In genomic region chr9:129335456-129336129, GRCh38 we compare ENCODE assay signal across 8 cellular contexts.
DNase-seq lines count a peak whose midpoint lies in the region; ATAC-seq and TF ChIP-seq lines count a peak whose summit lies in the region.

No MANE protein-coding gene starts in this region.

- intact Hi-C loops in ascending aorta (cut with DNase I): loop anchor here (2.0 to 5.0 kb wide), 4 partner anchors 15 to 147 kb away; no protein-coding TSS in a partner anchor
- intact Hi-C loops in left lung (cut with DNase I): no loop called here
- intact Hi-C loops in spleen (cut with DNase I; ENCODE audit: low total_unique reads): no loop called here

- no peaks in the 10 kb centered on the region for H3K79me2 ChIP-seq in GM23338 (replicated peaks; ENCODE audit: insufficient read depth)

- H3K4me2 ChIP-seq in GM23338: peak overlapping the region; percentile 86

- no peaks in the 10 kb centered on the region for H3K36me3 ChIP-seq in GM23338 (ENCODE audit: insufficient read depth)
- no peaks in the 10 kb centered on the region for H3K36me3 ChIP-seq in ascending aorta
- H3K36me3 ChIP-seq in left lung: no peaks in the 10 kb centered on the region
- H3K36me3 ChIP-seq in spleen: no peaks in the 10 kb centered on the region

- H3K4me3 ChIP-seq in GM23338 (peak overlapping the region; percentile 48; the same call in 1 of the 2 replicates), ascending aorta (peak overlapping the region in 1 of 2 donors; percentile 63), left lung (peak overlapping the region in 1 of 2 donors; percentile 35), spleen (peak overlapping the region in 1 of 8 donors; percentile 65)

- peak overlapping the region; percentile 39; the same call in 2 of the 3 replicates for H3K4me3 Mint-ChIP-seq in GM23338

- peaks cover 11% of the 10 kb centered on the region; the same call in 2 of the 3 replicates for H3K9me3 Mint-ChIP-seq in GM23338

- H3K27ac Mint-ChIP-seq in GM23338: peak overlapping the region; percentile 78

- ATAC-seq in GM23338 (no peak), left lung (peak; percentile 8), GM21381 (IDR thresholded peaks at IDR 0.05; ENCODE audit: unreplicated experiment) (no peak)

- peaks cover 15% of the 10 kb centered on the region for H3K27me3 Mint-ChIP-seq in GM23338 (ENCODE audit: insufficient read depth, low read depth, poor library complexity)

- H3K27ac ChIP-seq in GM23338 (ENCODE audit: low read depth) (peak overlapping the region; percentile 99), ascending aorta (peak overlapping the region; percentile 84 to 96), left lung (peak overlapping the region; percentile 92 to 95), spleen (peak overlapping the region in 7 of 8 donors; percentile 79 to 90 (median 82))

- H3K9me2 ChIP-seq in GM23338 (ENCODE audit: insufficient read depth): no peaks in the 10 kb centered on the region; the same call in 1 of the 2 replicates

- no peak overlapping the region for H2AFZ ChIP-seq in GM23338

- H3K9me3 ChIP-seq in ascending aorta (peaks cover 0 to 7% of the 10 kb centered on the region in 2 donors), left lung (peaks cover 0 to 10% of the 10 kb centered on the region in 2 donors), spleen (peaks cover 0 to 11% (median 8%) of the 10 kb centered on the region in 8 donors)

- H3F3A ChIP-seq in GM23338 (replicated peaks; ENCODE audit: low read depth): peaks cover 46% of the 10 kb centered on the region

- H3K36me3 Mint-ChIP-seq in GM23338 (ENCODE audit: low read depth): peaks cover 6% of the 10 kb centered on the region; the same call in 1 of the 3 replicates

- WGBS in spleen, 5 donors: 40 to 64% (median 45%) methylated on average over 7 of the region's 7 CpGs

- H3K27me3 ChIP-seq in GM23338 (ENCODE audit: insufficient read depth) (no peaks in the 10 kb centered on the region), ascending aorta (no peaks in the 10 kb centered on the region), left lung (no peaks in the 10 kb centered on the region), spleen (replicated peaks in 1 of 7) (peaks cover 0 to 44% (median 9%) of the 10 kb centered on the region in 7 donors)

- H3K4me1 ChIP-seq in GM23338 (ENCODE audit: insufficient read depth): peaks cover 39% of the 10 kb centered on the region
- peaks cover 35 to 55% of the 10 kb centered on the region in 2 donors for H3K4me1 ChIP-seq in ascending aorta
- peaks cover 33 to 65% of the 10 kb centered on the region in 2 donors for H3K4me1 ChIP-seq in left lung
- peaks cover 19 to 64% (median 46%) of the 10 kb centered on the region in 6 donors for H3K4me1 ChIP-seq in spleen

- peaks cover 37% of the 10 kb centered on the region for H3K4me1 Mint-ChIP-seq in GM23338

- DNase-seq in GM23338 (ENCODE audit: low spot score) (peak; percentile 35), ascending aorta (ENCODE audit: low spot score in 2 of 2) (no peak), left lung (peak in 1 of 2 donors; percentile 76), spleen (no peak), COLO668 (lab: John Stamatoyannopoulos, UW; ENCODE audit: unreplicated experiment) (no peak), activated T-cell treated with anti-CD3 and anti-CD28 coated beads for 4 hours (no peak)
- DNase-seq in activated naive CD4-positive, alpha-beta T cell treated with anti-CD3 and anti-CD28 coated beads, Interleukin-2, amount 50 U/mL, for 16 hours: no peak

- H4K20me1 ChIP-seq in GM23338 (replicated peaks; ENCODE audit: insufficient read depth): no peaks in the 10 kb centered on the region

- no peak for TF ChIP-seq CTCF in GM23338 (conservative IDR thresholded peaks at IDR 0.05; ENCODE audit: low read depth in 2 of 2)
- TF ChIP-seq CTCF in ascending aorta (IDR thresholded peaks at IDR 0.05): no peak
- TF ChIP-seq CTCF in left lung (IDR thresholded peaks at IDR 0.05): no peak
- TF ChIP-seq CTCF in spleen (IDR thresholded peaks at IDR 0.05 in 8 of 11, conservative IDR thresholded peaks at IDR 0.05 in 3 of 11): no peak

- no peak for TF ChIP-seq POLR2A in spleen (IDR thresholded peaks at IDR 0.05)

TF ChIP-seq in GM23338, 12 proteins besides CTCF, POLR2A, EP300 and RAD21:
- no peak for TF ChIP-seq JUNB (IDR thresholded peaks at IDR 0.05; ENCODE audit: unreplicated experiment)
